ENCODE assay signal across 18 cellular contexts in the genomic region with DNA sequence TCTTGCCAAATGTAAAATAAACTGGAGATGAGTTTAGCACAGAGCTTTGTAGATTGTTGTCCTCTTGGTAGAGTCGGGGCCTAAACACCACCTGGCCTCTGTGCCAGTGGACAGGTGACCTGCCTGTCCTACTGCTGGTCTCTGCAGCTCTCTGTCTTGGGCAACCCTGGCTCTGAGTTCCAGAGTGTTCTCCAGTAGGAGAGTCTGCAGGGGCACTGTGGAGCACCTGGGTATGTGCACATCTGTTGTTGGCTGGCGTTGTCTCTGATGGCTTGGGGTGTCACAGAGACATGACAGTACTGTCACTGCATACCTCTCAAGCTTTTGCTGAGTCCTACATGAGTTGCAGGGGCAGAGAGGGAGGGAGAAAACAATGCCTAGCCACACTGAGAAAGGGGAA.
DNase-seq lines count a peak whose midpoint lies in the region; ATAC-seq, FAIRE-seq and TF ChIP-seq lines count a peak whose summit lies in the region.
"Had no signal": no experiment of that assay in that cellular context is flagged by ENCODE, and none has a peak within 500 bp of the region (broad histone marks: within the 10 kb centered on the region; RNA-seq: fewer than 3 reads in every experiment).

No MANE protein-coding gene starts in this region.

- no peak overlapping the region for H3K4me2 ChIP-seq in HepG2 (ENCODE audit: low read depth, low read length)

- H3K4me3 ChIP-seq in heart left ventricle = no peak overlapping the region
- H3K4me3 ChIP-seq in coronary artery = peak overlapping the region; percentile 2
- no peak overlapping the region for H3K4me3 ChIP-seq in HepG2 (replicated peaks in 1 of 3; ENCODE audit: insufficient read depth in 1 of 3, low read depth in 2 of 3, low read length in 3 of 3)
- no peak overlapping the region for H3K4me3 ChIP-seq in upper lobe of right lung
- H3K4me3 ChIP-seq: SJCRH30 had no signal

- FAIRE-seq in HepG2 (lab: Jason Lieb, UNC) = no peak
- FAIRE-seq: A204.1, RCC 7860 had no signal

- peaks cover 37% of the 10 kb centered on the region for H4K20me1 ChIP-seq in HepG2 (ENCODE audit: insufficient read depth, low read length)

- WGBS in heart left ventricle, 4 donors = 80 to 89% (median 83%) methylated on average over 2 of the region's 2 CpGs
- WGBS in HepG2 (ENCODE audit: low lambda C conversion rate) = 100% methylated on average over 2 of the region's 2 CpGs

- in situ Hi-C loops in HepG2 (cut with HindIII; ENCODE audit: extremely low pct_ligation_motif_present, low pct_unique_long_range_greater_than_20kb) (no loop called here), KBM-7 (cut with MboI; ENCODE audit: low pct_unique_long_range_greater_than_20kb, low sequenced_read_pairs) (no loop called here)

- no peak overlapping the region for H3K9ac ChIP-seq in HepG2 (ENCODE audit: insufficient read depth, low read depth, low read length)

- H2AFZ ChIP-seq in HepG2 (ENCODE audit: low read length) = no peak overlapping the region

- DNase-seq in heart left ventricle (no peak), cardiac septum (ENCODE audit: low spot score) (no peak), coronary artery (ENCODE audit: low spot score) (no peak), HepG2 (ENCODE audit: low spot score) (no peak), upper lobe of right lung (no peak), KBM-7 (no peak)
- DNase-seq: Caco-2, HCEC 1CT, MM.1S, NCI-H1930, NCI-H524, SJCRH30 had no signal

- TF ChIP-seq CTCF in heart left ventricle (IDR thresholded peaks at IDR 0.05) (no peak), coronary artery (IDR thresholded peaks at IDR 0.05) (no peak), HepG2 (CRISPR knock-in tag; IDR thresholded peaks at IDR 0.05) (no peak), upper lobe of right lung (IDR thresholded peaks at IDR 0.05) (no peak)

- no peak for TF ChIP-seq RAD21 in HepG2 (CRISPR knock-in tag; IDR thresholded peaks at IDR 0.05)

- H3K79me2 ChIP-seq in HepG2 (ENCODE audit: insufficient read depth, low read length) = peaks cover 85% of the 10 kb centered on the region

- no peak for TF ChIP-seq POLR2A in heart left ventricle (IDR thresholded peaks at IDR 0.05)
- TF ChIP-seq POLR2A in HepG2 (IDR thresholded peaks at IDR 0.05; ENCODE audit: insufficient read depth in 1 of 2, low read depth in 2 of 2, low read length in 2 of 2) = no peak

- H3K27ac ChIP-seq in heart left ventricle (no peak overlapping the region), coronary artery (peak overlapping the region in 1 of 2 donors; percentile 24), HepG2 (ENCODE audit: extremely low read length, insufficient read depth, low read length) (no peak overlapping the region), upper lobe of right lung (no peak overlapping the region)
- H3K27ac ChIP-seq: C4-2B, HL-60, SJCRH30 had no signal

- no peak for TF ChIP-seq EP300 in HepG2 (IDR thresholded peaks at IDR 0.05; ENCODE audit: low read depth in 2 of 2, low read length in 2 of 2)
- TF ChIP-seq EP300 in HepG2 (CRISPR knock-in tag; IDR thresholded peaks at IDR 0.05; ENCODE audit: borderline replicate concordance) = no peak

- intact Hi-C loops in heart left ventricle (cut with DNase I) = loop anchor here in 1 of 10 donors (5.0 kb wide), 1 partner anchor 34 kb away; no protein-coding TSS in a partner anchor
- intact Hi-C loops in cardiac septum (cut with DNase I) = no loop called here
- intact Hi-C loops in HepG2 (cut with micrococcal nuclease; ENCODE audit: unreplicated experiment) = no loop called here
- intact Hi-C loops in upper lobe of right lung (cut with DNase I) = no loop called here

- peaks cover 0 to 56% (median 30%) of the 10 kb centered on the region in 12 donors for H3K4me1 ChIP-seq in heart left ventricle
- peaks cover 18% of the 10 kb centered on the region for H3K4me1 ChIP-seq in HepG2 (ENCODE audit: insufficient read depth, low read length)
- H3K4me1 ChIP-seq in upper lobe of right lung = peaks cover 3% of the 10 kb centered on the region
- H3K4me1 ChIP-seq: Caco-2 had no signal

- POLR2A ChIA-PET in HepG2 (lab: Yijun Ruan, JAX) = no interaction called here

- CTCF ChIA-PET in HepG2 (lab: Yijun Ruan, JAX; ENCODE audit: low intra/inter-chr PET ratio, low total read pairs) = no interaction called here

- H3K27me3 ChIP-seq in heart left ventricle = no peaks in the 10 kb centered on the region
- H3K27me3 ChIP-seq in HepG2 (ENCODE audit: control insufficient read depth in 1 of 2, insufficient read depth in 2 of 2, low read length in 2 of 2) = no peaks in the 10 kb centered on the region
- no peaks in the 10 kb centered on the region for H3K27me3 ChIP-seq in upper lobe of right lung
- H3K27me3 ChIP-seq: SJCRH30 had no signal

- BruUV-seq in HepG2 (replicated peaks; lab: Mats Ljungman, UMichigan) = no TSS peak

- H3K9me3 ChIP-seq in heart left ventricle (no peaks in the 10 kb centered on the region), HepG2 (ENCODE audit: low read length) (no peaks in the 10 kb centered on the region), upper lobe of right lung (no peaks in the 10 kb centered on the region)
- H3K9me3 ChIP-seq: Caco-2, SJCRH30 had no signal

- ATAC-seq in heart left ventricle = peak in 3 of 4 donors; percentile 8 to 40 (median 38)
- 0 out of 3 replicates have a peak, but pooled peaks have one; percentile 23 for ATAC-seq in HepG2
- peak; percentile 30 for ATAC-seq in upper lobe of right lung
- ATAC-seq in GM18867 (IDR thresholded peaks at IDR 0.05; ENCODE audit: unreplicated experiment) = no peak
- no peak for ATAC-seq in HG02610 (IDR thresholded peaks at IDR 0.05; ENCODE audit: unreplicated experiment)

- H3K36me3 ChIP-seq in heart left ventricle = no peaks in the 10 kb centered on the region
- no peaks in the 10 kb centered on the region for H3K36me3 ChIP-seq in HepG2 (replicated peaks in 1 of 2; ENCODE audit: control insufficient read depth in 1 of 2, insufficient read depth in 2 of 2, low read length in 2 of 2)
- H3K36me3 ChIP-seq in upper lobe of right lung = no peaks in the 10 kb centered on the region
- H3K36me3 ChIP-seq: SJCRH30 had no signal

TF ChIP-seq in HepG2, 621 proteins besides CTCF, POLR2A, EP300 and RAD21:
- TF ChIP-seq SNRNP70 (IDR thresholded peaks at IDR 0.05; ENCODE audit: low read depth, low read length) (no peak), LCORL (IDR thresholded peaks at IDR 0.05) (no peak), LCORL (CRISPR knock-in tag; IDR thresholded peaks at IDR 0.05) (no peak), ZIK1 (CRISPR knock-in tag; IDR thresholded peaks at IDR 0.05; ENCODE audit: borderline replicate concordance, low read depth) (no peak), KLF11 (CRISPR knock-in tag; IDR thresholded peaks at IDR 0.05) (no peak), SIX4 (CRISPR knock-in tag; IDR thresholded peaks at IDR 0.05) (no peak), ZNF558 (CRISPR knock-in tag; IDR thresholded peaks at IDR 0.05; ENCODE audit: borderline replicate concordance) (no peak), KDM5A (IDR thresholded peaks at IDR 0.05; ENCODE audit: borderline replicate concordance, low read length) (no peak), HNRNPH1 (optimal IDR thresholded peaks at IDR 0.05; ENCODE audit: low read depth, low read length) (no peak), SP5 (CRISPR knock-in tag; IDR thresholded peaks at IDR 0.05; ENCODE audit: borderline replicate concordance, low read depth) (no peak), MATR3 (CRISPR knock-in tag; IDR thresholded peaks at IDR 0.05) (no peak), ZNF3 (CRISPR knock-in tag; IDR thresholded peaks at IDR 0.05) (no peak), MAFF (IDR thresholded peaks at IDR 0.05; ENCODE audit: low read depth, low read length) (no peak), PAX8 (CRISPR knock-in tag; IDR thresholded peaks at IDR 0.05; ENCODE audit: borderline replicate concordance) (no peak), ZNF674 (CRISPR knock-in tag; IDR thresholded peaks at IDR 0.05; ENCODE audit: low read depth) (no peak), SNAPC2 (CRISPR knock-in tag; IDR thresholded peaks at IDR 0.05) (no peak), KAT2B (IDR thresholded peaks at IDR 0.05; ENCODE audit: borderline replicate concordance, low read depth, low read length) (no peak)
- TF ChIP-seq, protein P1, sequence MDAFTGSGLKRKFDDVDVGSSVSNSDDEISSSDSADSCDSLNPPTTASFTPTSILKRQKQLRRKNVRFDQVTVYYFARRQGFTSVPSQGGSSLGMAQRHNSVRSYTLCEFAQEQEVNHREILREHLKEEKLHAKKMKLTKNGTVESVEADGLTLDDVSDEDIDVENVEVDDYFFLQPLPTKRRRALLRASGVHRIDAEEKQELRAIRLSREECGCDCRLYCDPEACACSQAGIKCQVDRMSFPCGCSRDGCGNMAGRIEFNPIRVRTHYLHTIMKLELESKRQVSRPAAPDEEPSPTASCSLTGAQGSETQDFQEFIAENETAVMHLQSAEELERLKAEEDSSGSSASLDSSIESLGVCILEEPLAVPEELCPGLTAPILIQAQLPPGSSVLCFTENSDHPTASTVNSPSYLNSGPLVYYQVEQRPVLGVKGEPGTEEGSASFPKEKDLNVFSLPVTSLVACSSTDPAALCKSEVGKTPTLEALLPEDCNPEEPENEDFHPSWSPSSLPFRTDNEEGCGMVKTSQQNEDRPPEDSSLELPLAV (CRISPR knock-in tag; conservative IDR thresholded peaks at IDR 0.05; ENCODE audit: low read depth) = no peak
- TF ChIP-seq, protein P2, sequence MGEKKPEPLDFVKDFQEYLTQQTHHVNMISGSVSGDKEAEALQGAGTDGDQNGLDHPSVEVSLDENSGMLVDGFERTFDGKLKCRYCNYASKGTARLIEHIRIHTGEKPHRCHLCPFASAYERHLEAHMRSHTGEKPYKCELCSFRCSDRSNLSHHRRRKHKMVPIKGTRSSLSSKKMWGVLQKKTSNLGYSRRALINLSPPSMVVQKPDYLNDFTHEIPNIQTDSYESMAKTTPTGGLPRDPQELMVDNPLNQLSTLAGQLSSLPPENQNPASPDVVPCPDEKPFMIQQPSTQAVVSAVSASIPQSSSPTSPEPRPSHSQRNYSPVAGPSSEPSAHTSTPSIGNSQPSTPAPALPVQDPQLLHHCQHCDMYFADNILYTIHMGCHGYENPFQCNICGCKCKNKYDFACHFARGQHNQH (CRISPR knock-in tag; IDR thresholded peaks at IDR 0.05) = no peak

Comparison
In these comparisons a context has a peak if more than half of its experiments do, and no peak if none do; other contexts are left out.
1. ATAC-seq: peak in heart left ventricle (3 of 4), HepG2 (single experiment) and upper lobe of right lung (single experiment); none in GM18867 (single experiment) and HG02610 (single experiment).